ENCODE assay signal across 2 cellular contexts in the genomic region with DNA sequence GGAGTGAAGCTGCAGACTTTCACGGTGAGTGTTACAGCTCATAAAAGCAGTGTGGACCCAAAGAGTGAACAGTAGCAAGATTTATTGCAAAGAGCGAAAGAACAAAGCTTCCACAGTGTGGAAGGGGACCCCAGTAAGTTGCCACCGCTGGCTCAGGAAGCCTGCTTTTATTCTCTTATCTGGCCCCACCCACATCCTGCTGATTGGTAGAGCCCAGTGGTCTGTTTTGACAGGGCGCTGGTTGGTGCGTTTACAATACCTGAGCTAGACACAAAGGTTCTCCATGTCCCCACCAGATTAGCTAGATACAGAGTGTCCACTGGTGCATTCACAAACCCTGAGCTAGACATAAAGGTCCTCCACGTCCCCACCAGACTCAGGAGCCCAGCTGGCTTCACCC. TPM values are rescaled to one million over a fixed set of nuclear protein-coding genes. Genes with fewer than 3 reads are reported as not detected.
DNase-seq lines count a peak whose midpoint lies in the region; ATAC-seq, FAIRE-seq and TF ChIP-seq lines count a peak whose summit lies in the region.
"Not testable (repeated sequence)": the region's sequence is repeated elsewhere in the genome, so short reads cannot be mapped to it uniquely, and the experiment has no call there.

No MANE protein-coding gene starts in this region.

- H3K4me3 ChIP-seq in K562, result not testable (repeated sequence)
- peak overlapping the region; percentile 20 to 21 for H3K4me3 ChIP-seq in testis

- not testable (repeated sequence) for H3K79me2 ChIP-seq in K562 (ENCODE audit: control insufficient read depth, insufficient read depth, low read length)

- H3K9me1 ChIP-seq in K562 (ENCODE audit: control insufficient read depth, insufficient read depth, low read length), result not testable (repeated sequence)

- not testable (repeated sequence) for TF ChIP-seq EP300 in K562 (IDR thresholded peaks at IDR 0.05; ENCODE audit: low read length)

- not testable (repeated sequence) for ATAC-seq in K562

- not testable (repeated sequence) for H3K9ac ChIP-seq in K562 (ENCODE audit: insufficient read depth in 1 of 2, low read depth in 2 of 2, low read length in 2 of 2)

- not testable (repeated sequence) for H3K36me3 ChIP-seq in K562 (ENCODE audit: control insufficient read depth, insufficient read depth, low read length); testis (ENCODE audit: low read depth, missing control alignments)

- POLR2A ChIA-PET in K562 (lab: Yijun Ruan, JAX), result interaction anchor here (0.8 kb wide), 1 partner anchor 333 kb away, joined by 3 read pairs; no protein-coding TSS in a partner anchor

- not testable (repeated sequence) for H3K9me3 ChIP-seq in K562 (replicated peaks; ENCODE audit: control insufficient read depth, insufficient read depth, low read depth, low read length); testis

- BruUV-seq in K562 (replicated peaks; lab: Mats Ljungman, UMichigan), result not testable (repeated sequence)

- CTCF ChIA-PET in K562 (lab: Yijun Ruan, JAX; ENCODE audit: low intra/inter-chr PET ratio), result not testable (repeated sequence)

- H3K4me2 ChIP-seq in K562 (ENCODE audit: insufficient read depth, low read length), result peak overlapping the region; percentile 18; the same call in 1 of the 2 replicates

- H3K4me1 ChIP-seq in K562 (replicated peaks in 1 of 2; ENCODE audit: control insufficient read depth in 2 of 2, insufficient read depth in 2 of 2, low read length in 2 of 2); testis: not testable (repeated sequence)

- not testable (repeated sequence) for TF ChIP-seq POLR2A in K562 (conservative IDR thresholded peaks at IDR 0.05); testis (IDR thresholded peaks at IDR 0.05)

- H3K27me3 ChIP-seq in K562 (ENCODE audit: control insufficient read depth in 2 of 2, insufficient read depth in 2 of 2, low read length in 2 of 2); testis: not testable (repeated sequence)

- DNase-seq in K562 (ENCODE audit: extremely low read depth in 1 of 4, low spot score in 3 of 4); testis: not testable (repeated sequence)

- WGBS in K562 (ENCODE audit: insufficient coverage, low coverage, missing lambda C conversion rate), result 2% methylated on average over 6 of the region's 6 CpGs
- WGBS in testis, 2 donors, result 68% methylated on average over 5 to 6 of the region's 6 CpGs

- FAIRE-seq in K562 (lab: Jason Lieb, UNC), result not testable (repeated sequence)

- TF ChIP-seq CTCF in K562 (IDR thresholded peaks at IDR 0.05 in 2 of 3, conservative IDR thresholded peaks at IDR 0.05 in 1 of 3; ENCODE audit: insufficient read depth in 2 of 3, low read depth in 1 of 3, low read length in 3 of 3); testis (IDR thresholded peaks at IDR 0.05): not testable (repeated sequence)

- not testable (repeated sequence) for H4K20me1 ChIP-seq in K562 (replicated peaks; ENCODE audit: control insufficient read depth, insufficient read depth, low read length)

- in situ Hi-C loops in K562 (cut with MboI), result not testable (repeated sequence)

- not testable (repeated sequence) for H3K27ac ChIP-seq in K562 (ENCODE audit: extremely low read depth, low read depth, low read length); testis

- H2AFZ ChIP-seq in K562 (ENCODE audit: low read depth, low read length), result peak overlapping the region; percentile 26; the same call in 1 of the 2 replicates

- intact Hi-C loops in K562 (cut with micrococcal nuclease); testis (cut with DNase I; ENCODE audit: low total_unique reads): not testable (repeated sequence)

- not testable (repeated sequence) for TF ChIP-seq RAD21 in K562 (CRISPR knock-in tag; conservative IDR thresholded peaks at IDR 0.05 in 1 of 2, IDR thresholded peaks at IDR 0.05 in 1 of 2)

TF ChIP-seq in K562, 482 proteins besides CTCF, POLR2A, EP300 and RAD21:
- TF ChIP-seq NFYB (IDR thresholded peaks at IDR 0.05; ENCODE audit: extremely low read depth, insufficient read length) (peak; percentile 64), SREBF1 (IDR thresholded peaks at IDR 0.05; ENCODE audit: borderline replicate concordance, low read depth, low read length) (peak; percentile 61; the same call in 1 of the 2 replicates), MTA3 (IDR thresholded peaks at IDR 0.05; ENCODE audit: borderline replicate concordance) (peak; percentile 57; the same call in 1 of the 2 replicates)

RNA-seq across cellular contexts. Expression of a gene that starts 35.6 kb away (rescaled TPM):
- total RNA-seq in K562 (2011; cell fraction: chromatin; rRNA removed; ENCODE audit: low replicate concordance), result 0.35 TPM in 1 of 2 replicates, not detected in the other
- total RNA-seq in K562 (2011; cell fraction: nucleolus; rRNA removed), result not detected in 2 replicates
- total RNA-seq in K562 (2011; cell fraction: nucleoplasm; rRNA removed), result 0.15 TPM in 1 of 2 replicates, not detected in the other
- total RNA-seq in K562 (2014; rRNA removed) (under 0.01 and 0.08 TPM in 2 replicates), K562 (2014; rRNA removed; fragmentation: Illumina TruSeq; extraction: Trizol) (0.06 and 0.07 TPM in 2 replicates), K562 (2015; rRNA removed; fragmentation: Illumina TruSeq; extraction: Trizol) (0.11 TPM in 2 replicates), K562 (2021) (0.18 and 0.20 TPM in 2 replicates), testis (1 to 10 TPM; 5.9 to 6.1 TPM)
- polyA plus RNA-seq in K562 (2011; rRNA removed) (0.01 TPM in 1 of 2 replicates, not detected in the other), K562 (2014; fragmentation: Illumina TruSeq; extraction: Trizol) (0.01 and 0.11 TPM in 2 replicates), K562 (2014; fragmentation: Nextera tagmentation; extraction: Ambion mirVana) (under 1 TPM in 1 of 2 experiments, not detected in 1; 0.10 TPM), K562 (2014; rRNA removed) (0.01 TPM in 2 replicates), testis (ENCODE audit: insufficient read depth, low read depth, low replicate concordance) (2.4 TPM)
- polyA plus RNA-seq in K562 (2011; cell fraction: cytosol; rRNA removed), result not detected in 2 replicates
- polyA plus RNA-seq in K562 (2011; cell fraction: nucleus; rRNA removed), result not detected in 2 replicates
- polyA plus RNA-seq in K562 (2012), result 0.04 and 0.91 TPM in 2 replicates
- 0.07 TPM in 1 of 2 replicates, not detected in the other for polyA minus RNA-seq in K562 (2011; rRNA and poly(A)+ RNA removed)
- not detected in 2 replicates for polyA minus RNA-seq in K562 (2011; cell fraction: cytosol; rRNA and poly(A)+ RNA removed)
- polyA minus RNA-seq in K562 (2011; cell fraction: nucleus; rRNA and poly(A)+ RNA removed), result 0.13 TPM in 1 of 2 replicates, not detected in the other

Comparison
In these comparisons a context has a peak if more than half of its experiments do, and no peak if none do; other contexts are left out.
1. RNA of a gene that starts 35.6 kb away (total RNA-seq): 5.9 to 6.1 TPM in testis; under 0.01 to 0.35 TPM in K562; every median in the first group is over 4 times any median in the second.